ENCODE assay signal across 8 cellular contexts in genomic region chr6:152271681-152272464, GRCh38.
DNase-seq lines count a peak whose midpoint lies in the region; ATAC-seq and TF ChIP-seq lines count a peak whose summit lies in the region.

No MANE protein-coding gene starts in this region.

- H3K36me3 Mint-ChIP-seq in endothelial cell (ENCODE audit: low read depth, unreplicated experiment), result no peaks in the 10 kb centered on the region

- TF ChIP-seq CTCF in upper lobe of left lung (IDR thresholded peaks at IDR 0.05) (no peak), endothelial cell (IDR thresholded peaks at IDR 0.05; ENCODE audit: unreplicated experiment) (no peak)

- H3K79me2 ChIP-seq in ACC112 (ENCODE audit: control insufficient read depth, insufficient read depth, low read length, unreplicated experiment), result no peaks in the 10 kb centered on the region

- ATAC-seq in GM19467 (IDR thresholded peaks at IDR 0.05; ENCODE audit: unreplicated experiment), result peak; percentile 61
- peak; percentile 67 to 75 for ATAC-seq in left cardiac atrium
- ATAC-seq in upper lobe of left lung (ENCODE audit: low FRiP score in 2 of 2), result peak; percentile 61 to 91

- H3K4me1 ChIP-seq in ACC112 (ENCODE audit: control insufficient read depth, insufficient read depth, low read length, unreplicated experiment) (peaks cover 51% of the 10 kb centered on the region), upper lobe of left lung (peaks cover 0 to 19% (median 11%) of the 10 kb centered on the region in 4 donors)

- no peak for TF ChIP-seq POLR2A in upper lobe of left lung (IDR thresholded peaks at IDR 0.05)

- no peak overlapping the region for H3K27ac Mint-ChIP-seq in endothelial cell (ENCODE audit: unreplicated experiment)

- no peaks in the 10 kb centered on the region for H3K9me3 ChIP-seq in upper lobe of left lung

- peak overlapping the region; percentile 26 for H2AFZ ChIP-seq in ACC112 (ENCODE audit: low read length, unreplicated experiment)

- DNase-seq in NCI-H226 (peak; percentile 83), left cardiac atrium (peak; percentile 42), upper lobe of left lung (no peak), endothelial cell (ENCODE audit: low spot score) (no peak), ureter (ENCODE audit: low spot score) (no peak), NCI-H1436 (lab: John Stamatoyannopoulos, UW) (no peak)

- H3K9me3 Mint-ChIP-seq in endothelial cell (ENCODE audit: unreplicated experiment), result no peaks in the 10 kb centered on the region

- no peak overlapping the region for H3K4me3 Mint-ChIP-seq in endothelial cell (ENCODE audit: unreplicated experiment)

- H3K27me3 ChIP-seq in ACC112 (ENCODE audit: insufficient read depth, low read length) (no peaks in the 10 kb centered on the region), upper lobe of left lung (no peaks in the 10 kb centered on the region)

- H3K4me3 ChIP-seq in ACC112 (ENCODE audit: low read depth, low read length) (peak overlapping the region; percentile 35), upper lobe of left lung (no peak overlapping the region)

- H3K27ac ChIP-seq in ACC112 (ENCODE audit: low read depth, low read length) (peak overlapping the region; percentile 68), upper lobe of left lung (peak overlapping the region; percentile 6 to 55 (median 46))

- H3K27me3 Mint-ChIP-seq in endothelial cell (ENCODE audit: unreplicated experiment), result no peaks in the 10 kb centered on the region

- intact Hi-C loops in left cardiac atrium (cut with DNase I), result no loop called here

- 64 to 78% methylated on average over 7 of the region's 7 CpGs for WGBS in upper lobe of left lung, 2 donors

- TF ChIP-seq EP300 in upper lobe of left lung (IDR thresholded peaks at IDR 0.05), result no peak

- H3K4me1 Mint-ChIP-seq in endothelial cell (ENCODE audit: unreplicated experiment), result no peaks in the 10 kb centered on the region

- H3K36me3 ChIP-seq in ACC112 (ENCODE audit: insufficient read depth, low read length), result no peaks in the 10 kb centered on the region; the same call in 1 of the 2 replicates
- peaks cover 5 to 86% (median 55%) of the 10 kb centered on the region in 4 donors for H3K36me3 ChIP-seq in upper lobe of left lung

Comparison
In these comparisons a context has a peak if more than half of its experiments do, and no peak if none do; other contexts are left out.
1. DNase-seq: peak in NCI-H226 (single experiment) and left cardiac atrium (single experiment); none in upper lobe of left lung (0 of 2), endothelial cell (single experiment), ureter (single experiment) and NCI-H1436 (single experiment).
2. Peak in every context shown above with its lines, with median percentiles within 50 percentile points of each other: ATAC-seq.